In the genomic region with DNA sequence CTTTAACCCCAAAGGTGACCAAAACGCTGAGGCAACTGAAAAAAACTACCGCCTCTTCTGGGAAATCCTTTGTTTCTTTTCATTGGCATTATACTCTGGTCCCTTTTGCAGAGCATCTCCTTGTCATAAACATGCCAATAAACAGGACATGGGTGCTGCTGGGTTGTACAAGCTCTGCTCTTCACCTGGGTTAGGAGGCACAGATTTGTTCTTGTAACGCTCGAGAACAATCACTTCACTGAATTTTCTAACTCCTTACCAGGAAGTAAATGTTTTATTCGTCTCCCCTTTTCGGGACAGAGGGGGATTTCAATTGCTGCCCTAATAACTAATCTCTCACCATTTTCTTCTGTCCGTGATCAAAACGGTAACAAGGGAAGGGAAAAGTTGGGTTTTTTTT, we compare ENCODE assay signal across 8 cellular contexts. TPM values are rescaled to one million over a fixed set of nuclear protein-coding genes. Genes with fewer than 3 reads are reported as not detected.
DNase-seq lines count a peak whose midpoint lies in the region; ATAC-seq and TF ChIP-seq lines count a peak whose summit lies in the region.

No MANE protein-coding gene starts in this region.

- no peaks in the 10 kb centered on the region for H3K36me3 Mint-ChIP-seq in chondrocyte (ENCODE audit: low read depth)
- no peaks in the 10 kb centered on the region for H3K36me3 Mint-ChIP-seq in naive thymus-derived CD8-positive, alpha-beta T cell

- peak overlapping the region; percentile 90 for H3K4me3 Mint-ChIP-seq in chondrocyte (ENCODE audit: unreplicated experiment)
- peak overlapping the region; percentile 84 to 98 (median 90) for H3K4me3 Mint-ChIP-seq in naive thymus-derived CD8-positive, alpha-beta T cell

- TF ChIP-seq CTCF in BJ (IDR thresholded peaks at IDR 0.05; ENCODE audit: insufficient read depth, low read depth, low read length) (no peak), chondrocyte (IDR thresholded peaks at IDR 0.05) (no peak), GM10248 (IDR thresholded peaks at IDR 0.05; ENCODE audit: control extremely low read depth, extremely low read depth, low read depth, missing control alignments) (no peak)

- POLR2A ChIA-PET in BJ (lab: Charles Lee) (no interaction called here), GM10248 (lab: Yijun Ruan, JAX) (no interaction called here)
- POLR2A ChIA-PET in naive thymus-derived CD8-positive, alpha-beta T cell (lab: Charles Lee): interaction anchor here (0.7 kb wide), 1 partner anchor 36 kb away, joined by 3 read pairs; no protein-coding TSS in a partner anchor

- no peaks in the 10 kb centered on the region for H3K36me3 ChIP-seq in BJ (ENCODE audit: control insufficient read depth, insufficient read depth, low read length)

- DNase-seq in BJ (ENCODE audit: low read depth) (no peak), chondrocyte (ENCODE audit: low spot score) (no peak), GM10248 (ENCODE audit: extremely low spot score) (no peak), NCI-H187 treated with DMSO at 0.1 percent for 48 hours (lab: John Stamatoyannopoulos, UW) (no peak), NCI-H748 (lab: John Stamatoyannopoulos, UW; ENCODE audit: unreplicated experiment) (no peak)
- no peak for DNase-seq in Jurkat, Clone E6-1 (ENCODE audit: low read depth, low spot score)
- peak in 3 of 10 donors; percentile 6 to 13 (median 10) for DNase-seq in naive thymus-derived CD8-positive, alpha-beta T cell

- H3K4me3 ChIP-seq in BJ (ENCODE audit: low read depth, low read length): peak overlapping the region; percentile 59
- H3K4me3 ChIP-seq in Jurkat, Clone E6-1 (ENCODE audit: low read length): peak overlapping the region; percentile 70

- H3K4me1 Mint-ChIP-seq in chondrocyte (ENCODE audit: low read depth): peaks cover 22% of the 10 kb centered on the region
- H3K4me1 Mint-ChIP-seq in naive thymus-derived CD8-positive, alpha-beta T cell: peaks cover 14 to 27% (median 23%) of the 10 kb centered on the region in 4 donors

- no peak overlapping the region for H3K27ac Mint-ChIP-seq in chondrocyte (ENCODE audit: unreplicated experiment)
- peak overlapping the region in 5 of 10 donors; percentile 21 to 92 (median 51) for H3K27ac Mint-ChIP-seq in naive thymus-derived CD8-positive, alpha-beta T cell

- peaks cover 5% of the 10 kb centered on the region for H3K27me3 ChIP-seq in BJ (ENCODE audit: control insufficient read depth, insufficient read depth, low read length)

- peaks cover 35% of the 10 kb centered on the region for H3K27me3 Mint-ChIP-seq in chondrocyte (ENCODE audit: low read depth)
- H3K27me3 Mint-ChIP-seq in naive thymus-derived CD8-positive, alpha-beta T cell: peaks cover 17 to 64% (median 50%) of the 10 kb centered on the region in 5 donors

- CTCF ChIA-PET in BJ (lab: Yijun Ruan, JAX): no interaction called here
- CTCF ChIA-PET in GM10248 (lab: Yijun Ruan, JAX): interaction anchor here (1.1 to 1.7 kb wide), 2 partner anchors 31 to 62 kb away, joined by 3 read pairs; partner anchors contain the start of gene C3orf33

- ATAC-seq in naive thymus-derived CD8-positive, alpha-beta T cell: no peak
- ATAC-seq in GM21723 (IDR thresholded peaks at IDR 0.05; ENCODE audit: unreplicated experiment): no peak

- no peaks in the 10 kb centered on the region for H3K9me3 Mint-ChIP-seq in chondrocyte (ENCODE audit: low read depth)
- peaks cover 0 to 2% (median 0%) of the 10 kb centered on the region in 9 donors for H3K9me3 Mint-ChIP-seq in naive thymus-derived CD8-positive, alpha-beta T cell

RNA-seq across cellular contexts. Expression of gene PLCH1, which starts 1.3 kb away (rescaled TPM):
- 0.06 and 0.07 TPM in 2 replicates for polyA plus RNA-seq in BJ (2011; rRNA removed)
- 0.14 and 0.15 TPM in 2 replicates for polyA minus RNA-seq in BJ (2011; rRNA and poly(A)+ RNA removed)
- polyA plus RNA-seq in Jurkat, Clone E6-1 (2012; ENCODE audit: insufficient read depth, insufficient read length): 1.6 TPM
- 0.07 to 0.17 TPM in 2 of 3 replicates, not detected in the other for total RNA-seq in chondrocyte
- not detected for total RNA-seq in naive thymus-derived CD8-positive, alpha-beta T cell
- polyA plus RNA-seq in naive thymus-derived CD8-positive, alpha-beta T cell: not detected
